Comparison of ENCODE assay signal across 1 cellular context in the genomic region with DNA sequence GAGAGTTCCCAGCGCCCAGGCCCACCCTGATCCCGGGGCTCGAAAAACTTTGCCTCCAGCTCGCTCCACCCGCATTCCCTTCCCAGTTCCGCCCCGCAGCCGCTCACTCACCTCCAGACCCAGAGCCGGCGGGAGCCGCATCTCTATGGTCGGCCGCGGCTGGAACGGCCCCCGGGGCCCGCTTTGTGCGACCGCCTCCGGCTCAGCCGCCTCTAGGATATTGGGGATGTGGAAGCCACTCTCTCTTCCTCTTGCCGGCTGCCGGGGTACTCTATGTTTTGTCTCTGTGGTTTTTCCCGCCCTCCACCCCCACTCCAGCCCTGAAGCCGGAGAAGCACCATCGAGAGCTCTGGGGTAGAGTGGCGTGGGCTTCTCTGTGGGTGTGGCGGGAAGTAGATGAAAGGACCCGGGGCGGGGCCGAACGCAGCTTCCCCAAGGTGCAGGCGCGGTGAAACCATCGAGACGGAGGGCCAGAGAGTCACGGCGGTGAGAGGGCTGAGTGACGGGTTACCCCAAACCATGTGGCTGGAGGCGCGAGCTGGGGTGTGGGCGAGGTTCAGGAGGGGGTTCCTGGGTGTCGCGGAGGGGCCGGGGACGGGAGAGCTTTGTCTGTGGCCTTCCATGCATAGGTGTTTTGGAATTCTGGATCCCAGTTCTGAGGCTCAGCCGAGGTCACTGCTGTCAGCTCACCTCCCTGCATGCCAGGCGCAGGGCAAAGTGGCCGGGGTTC.
TF ChIP-seq lines count a peak whose summit lies in the region.

Gene BCS1L, plus strand, starts transcription at position 426 of the 730 bp plus-strand sequence. CDS start 1,305 bp downstream, outside the sequence.
A gene with protein sequence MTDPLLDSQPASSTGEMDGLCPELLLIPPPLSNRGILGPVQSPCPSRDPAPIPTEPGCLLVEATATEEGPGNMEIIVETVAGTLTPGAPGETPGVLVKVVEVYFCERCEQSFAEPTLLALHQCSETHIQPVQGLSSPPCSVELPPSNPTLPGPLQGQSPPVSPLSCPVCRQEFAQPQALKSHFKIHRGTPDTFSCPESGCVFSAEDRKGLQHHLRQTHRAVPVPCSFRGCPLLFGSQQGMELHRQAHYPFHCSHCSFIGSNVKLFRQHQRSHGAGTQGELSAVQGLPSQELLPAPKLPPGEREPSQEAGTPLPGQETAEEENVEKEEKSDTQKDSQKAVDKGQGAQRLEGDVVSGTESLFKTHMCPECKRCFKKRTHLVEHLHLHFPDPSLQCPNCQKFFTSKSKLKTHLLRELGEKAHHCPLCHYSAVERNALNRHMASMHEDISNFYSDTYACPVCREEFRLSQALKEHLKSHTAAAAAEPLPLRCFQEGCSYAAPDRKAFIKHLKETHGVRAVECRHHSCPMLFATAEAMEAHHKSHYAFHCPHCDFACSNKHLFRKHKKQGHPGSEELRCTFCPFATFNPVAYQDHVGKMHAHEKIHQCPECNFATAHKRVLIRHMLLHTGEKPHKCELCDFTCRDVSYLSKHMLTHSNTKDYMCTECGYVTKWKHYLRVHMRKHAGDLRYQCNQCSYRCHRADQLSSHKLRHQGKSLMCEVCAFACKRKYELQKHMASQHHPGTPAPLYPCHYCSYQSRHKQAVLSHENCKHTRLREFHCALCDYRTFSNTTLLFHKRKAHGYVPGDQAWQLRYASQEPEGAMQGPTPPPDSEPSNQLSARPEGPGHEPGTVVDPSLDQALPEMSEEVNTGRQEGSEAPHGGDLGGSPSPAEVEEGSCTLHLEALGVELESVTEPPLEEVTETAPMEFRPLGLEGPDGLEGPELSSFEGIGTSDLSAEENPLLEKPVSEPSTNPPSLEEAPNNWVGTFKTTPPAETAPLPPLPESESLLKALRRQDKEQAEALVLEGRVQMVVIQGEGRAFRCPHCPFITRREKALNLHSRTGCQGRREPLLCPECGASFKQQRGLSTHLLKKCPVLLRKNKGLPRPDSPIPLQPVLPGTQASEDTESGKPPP (N-terminal part only) (minus strand): TSS at position 366 of the 730 bp plus-strand sequence. CDS start 3,194 bp downstream, outside the sequence.

TF ChIP-seq in HepG2, 621 proteins besides CTCF, POLR2A, EP300 and RAD21 (continued from another document and continues in another):
- TF ChIP-seq, protein P1, sequence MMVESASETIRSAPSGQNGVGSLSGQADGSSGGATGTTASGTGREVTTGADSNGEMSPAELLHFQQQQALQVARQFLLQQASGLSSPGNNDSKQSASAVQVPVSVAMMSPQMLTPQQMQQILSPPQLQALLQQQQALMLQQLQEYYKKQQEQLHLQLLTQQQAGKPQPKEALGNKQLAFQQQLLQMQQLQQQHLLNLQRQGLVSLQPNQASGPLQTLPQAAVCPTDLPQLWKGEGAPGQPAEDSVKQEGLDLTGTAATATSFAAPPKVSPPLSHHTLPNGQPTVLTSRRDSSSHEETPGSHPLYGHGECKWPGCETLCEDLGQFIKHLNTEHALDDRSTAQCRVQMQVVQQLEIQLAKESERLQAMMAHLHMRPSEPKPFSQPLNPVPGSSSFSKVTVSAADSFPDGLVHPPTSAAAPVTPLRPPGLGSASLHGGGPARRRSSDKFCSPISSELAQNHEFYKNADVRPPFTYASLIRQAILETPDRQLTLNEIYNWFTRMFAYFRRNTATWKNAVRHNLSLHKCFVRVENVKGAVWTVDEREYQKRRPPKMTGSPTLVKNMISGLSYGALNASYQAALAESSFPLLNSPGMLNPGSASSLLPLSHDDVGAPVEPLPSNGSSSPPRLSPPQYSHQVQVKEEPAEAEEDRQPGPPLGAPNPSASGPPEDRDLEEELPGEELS (CRISPR knock-in tag; IDR thresholded peaks at IDR 0.05): peak; percentile 56
- TF ChIP-seq ZNF17 (CRISPR knock-in tag; IDR thresholded peaks at IDR 0.05) (no peak), KDM3A (CRISPR knock-in tag; IDR thresholded peaks at IDR 0.05; ENCODE audit: low read depth) (peak; percentile 66; the same call in 1 of the 2 replicates), CBFB (CRISPR knock-in tag; IDR thresholded peaks at IDR 0.05) (0 out of 2 replicates have a peak, but pooled peaks have one; percentile 38), ZNF34 (CRISPR knock-in tag; IDR thresholded peaks at IDR 0.05; ENCODE audit: borderline replicate concordance) (peak; percentile 79; the same call in 1 of the 2 replicates), TGIF2 (CRISPR knock-in tag; IDR thresholded peaks at IDR 0.05) (peak; percentile 77; the same call in 1 of the 2 replicates), HNF4A (CRISPR knock-in tag; IDR thresholded peaks at IDR 0.05) (0 out of 2 replicates have a peak, but pooled peaks have one; percentile 1), GABPA (IDR thresholded peaks at IDR 0.05; ENCODE audit: low read depth, low read length) (peak; percentile 73), GABPA (CRISPR knock-in tag; IDR thresholded peaks at IDR 0.05; ENCODE audit: low read depth) (peak; percentile 94), FOXK2 (IDR thresholded peaks at IDR 0.05) (no peak), POLR2AphosphoS5 (IDR thresholded peaks at IDR 0.05; ENCODE audit: low read depth, low read length) (peak; percentile 94), ZNF350 (CRISPR knock-in tag; IDR thresholded peaks at IDR 0.05; ENCODE audit: borderline replicate concordance, low read depth) (peak; percentile 76; the same call in 1 of the 2 replicates), ZBTB44 (CRISPR knock-in tag; IDR thresholded peaks at IDR 0.05) (no peak), ZNF263 (CRISPR knock-in tag; IDR thresholded peaks at IDR 0.05) (no peak), AGO2 (optimal IDR thresholded peaks at IDR 0.05; ENCODE audit: low read depth, low read length) (peak; percentile 87), FOXA3 (CRISPR knock-in tag; IDR thresholded peaks at IDR 0.05) (peak; percentile 23; the same call in 1 of the 2 replicates), ATM (IDR thresholded peaks at IDR 0.05; ENCODE audit: borderline replicate concordance) (no peak), ZNF354B (CRISPR knock-in tag; IDR thresholded peaks at IDR 0.05) (0 out of 2 replicates have a peak, but pooled peaks have one; percentile 9), CBX1 (IDR thresholded peaks at IDR 0.05; ENCODE audit: low read depth) (no peak), ZNF614 (CRISPR knock-in tag; IDR thresholded peaks at IDR 0.05; ENCODE audit: borderline replicate concordance) (no peak; the same call in 1 of the 2 replicates), TEAD3 (CRISPR knock-in tag; optimal IDR thresholded peaks at IDR 0.05; ENCODE audit: borderline replicate concordance) (peak; percentile 67), ATRX (CRISPR knock-in tag; IDR thresholded peaks at IDR 0.05; ENCODE audit: borderline replicate concordance) (no peak), ZNF256 (CRISPR knock-in tag; conservative IDR thresholded peaks at IDR 0.05) (peak; percentile 39; the same call in 1 of the 2 replicates), PRPF4 (IDR thresholded peaks at IDR 0.05; ENCODE audit: low read depth, low read length, poor library complexity, severe bottlenecking) (no peak), KDM5B (CRISPR knock-in tag; IDR thresholded peaks at IDR 0.05; ENCODE audit: borderline replicate concordance) (peak; percentile 98), SRY (CRISPR knock-in tag; IDR thresholded peaks at IDR 0.05) (peak; percentile 76; the same call in 1 of the 2 replicates), NR2C2 (CRISPR knock-in tag; IDR thresholded peaks at IDR 0.05; ENCODE audit: borderline replicate concordance) (peak; percentile 89), ATF1 (CRISPR knock-in tag; IDR thresholded peaks at IDR 0.05) (peak; percentile 59; the same call in 1 of the 2 replicates), PHF5A (CRISPR knock-in tag; IDR thresholded peaks at IDR 0.05; ENCODE audit: low read depth, unreplicated experiment) (no peak), ZNF580 (CRISPR knock-in tag; IDR thresholded peaks at IDR 0.05; ENCODE audit: borderline replicate concordance, low read depth) (no peak), PAWR (CRISPR knock-in tag; IDR thresholded peaks at IDR 0.05; ENCODE audit: borderline replicate concordance) (no peak), ZNF282 (IDR thresholded peaks at IDR 0.05; ENCODE audit: partially characterized antibody) (no peak), NFYB (CRISPR knock-in tag; IDR thresholded peaks at IDR 0.05) (no peak), ZSCAN31 (CRISPR knock-in tag; IDR thresholded peaks at IDR 0.05; ENCODE audit: low read depth) (no peak; the same call in 1 of the 2 replicates), ZNF335 (CRISPR knock-in tag; IDR thresholded peaks at IDR 0.05) (peak; percentile 83), BRD4 (CRISPR knock-in tag; IDR thresholded peaks at IDR 0.05) (0 out of 2 replicates have a peak, but pooled peaks have one; percentile 51)
- TF ChIP-seq, protein P2, sequence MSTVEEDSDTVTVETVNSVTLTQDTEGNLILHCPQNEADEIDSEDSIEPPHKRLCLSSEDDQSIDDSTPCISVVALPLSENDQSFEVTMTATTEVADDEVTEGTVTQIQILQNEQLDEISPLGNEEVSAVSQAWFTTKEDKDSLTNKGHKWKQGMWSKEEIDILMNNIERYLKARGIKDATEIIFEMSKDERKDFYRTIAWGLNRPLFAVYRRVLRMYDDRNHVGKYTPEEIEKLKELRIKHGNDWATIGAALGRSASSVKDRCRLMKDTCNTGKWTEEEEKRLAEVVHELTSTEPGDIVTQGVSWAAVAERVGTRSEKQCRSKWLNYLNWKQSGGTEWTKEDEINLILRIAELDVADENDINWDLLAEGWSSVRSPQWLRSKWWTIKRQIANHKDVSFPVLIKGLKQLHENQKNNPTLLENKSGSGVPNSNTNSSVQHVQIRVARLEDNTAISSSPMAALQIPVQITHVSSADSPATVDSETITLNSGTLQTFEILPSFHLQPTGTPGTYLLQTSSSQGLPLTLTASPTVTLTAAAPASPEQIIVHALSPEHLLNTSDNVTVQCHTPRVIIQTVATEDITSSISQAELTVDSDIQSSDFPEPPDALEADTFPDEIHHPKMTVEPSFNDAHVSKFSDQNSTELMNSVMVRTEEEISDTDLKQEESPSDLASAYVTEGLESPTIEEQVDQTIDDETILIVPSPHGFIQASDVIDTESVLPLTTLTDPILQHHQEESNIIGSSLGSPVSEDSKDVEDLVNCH (CRISPR knock-in tag; IDR thresholded peaks at IDR 0.05): no peak
- TF ChIP-seq, protein P3, sequence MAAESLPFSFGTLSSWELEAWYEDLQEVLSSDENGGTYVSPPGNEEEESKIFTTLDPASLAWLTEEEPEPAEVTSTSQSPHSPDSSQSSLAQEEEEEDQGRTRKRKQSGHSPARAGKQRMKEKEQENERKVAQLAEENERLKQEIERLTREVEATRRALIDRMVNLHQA (CRISPR knock-in tag; IDR thresholded peaks at IDR 0.05): no peak
- TF ChIP-seq, protein P4, sequence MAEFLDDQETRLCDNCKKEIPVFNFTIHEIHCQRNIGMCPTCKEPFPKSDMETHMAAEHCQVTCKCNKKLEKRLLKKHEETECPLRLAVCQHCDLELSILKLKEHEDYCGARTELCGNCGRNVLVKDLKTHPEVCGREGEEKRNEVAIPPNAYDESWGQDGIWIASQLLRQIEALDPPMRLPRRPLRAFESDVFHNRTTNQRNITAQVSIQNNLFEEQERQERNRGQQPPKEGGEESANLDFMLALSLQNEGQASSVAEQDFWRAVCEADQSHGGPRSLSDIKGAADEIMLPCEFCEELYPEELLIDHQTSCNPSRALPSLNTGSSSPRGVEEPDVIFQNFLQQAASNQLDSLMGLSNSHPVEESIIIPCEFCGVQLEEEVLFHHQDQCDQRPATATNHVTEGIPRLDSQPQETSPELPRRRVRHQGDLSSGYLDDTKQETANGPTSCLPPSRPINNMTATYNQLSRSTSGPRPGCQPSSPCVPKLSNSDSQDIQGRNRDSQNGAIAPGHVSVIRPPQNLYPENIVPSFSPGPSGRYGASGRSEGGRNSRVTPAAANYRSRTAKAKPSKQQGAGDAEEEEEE (CRISPR knock-in tag; IDR thresholded peaks at IDR 0.05; ENCODE audit: borderline replicate concordance): no peak
- TF ChIP-seq, protein P5, sequence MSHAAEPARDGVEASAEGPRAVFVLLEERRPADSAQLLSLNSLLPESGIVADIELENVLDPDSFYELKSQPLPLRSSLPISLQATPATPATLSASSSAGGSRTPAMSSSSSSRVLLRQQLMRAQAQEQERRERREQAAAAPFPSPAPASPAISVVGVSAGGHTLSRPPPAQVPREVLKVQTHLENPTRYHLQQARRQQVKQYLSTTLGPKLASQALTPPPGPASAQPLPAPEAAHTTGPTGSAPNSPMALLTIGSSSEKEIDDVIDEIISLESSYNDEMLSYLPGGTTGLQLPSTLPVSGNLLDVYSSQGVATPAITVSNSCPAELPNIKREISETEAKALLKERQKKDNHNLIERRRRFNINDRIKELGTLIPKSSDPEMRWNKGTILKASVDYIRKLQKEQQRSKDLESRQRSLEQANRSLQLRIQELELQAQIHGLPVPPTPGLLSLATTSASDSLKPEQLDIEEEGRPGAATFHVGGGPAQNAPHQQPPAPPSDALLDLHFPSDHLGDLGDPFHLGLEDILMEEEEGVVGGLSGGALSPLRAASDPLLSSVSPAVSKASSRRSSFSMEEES (CRISPR knock-in tag; IDR thresholded peaks at IDR 0.05): no peak; the same call in 1 of the 2 replicates
- TF ChIP-seq, protein P6, sequence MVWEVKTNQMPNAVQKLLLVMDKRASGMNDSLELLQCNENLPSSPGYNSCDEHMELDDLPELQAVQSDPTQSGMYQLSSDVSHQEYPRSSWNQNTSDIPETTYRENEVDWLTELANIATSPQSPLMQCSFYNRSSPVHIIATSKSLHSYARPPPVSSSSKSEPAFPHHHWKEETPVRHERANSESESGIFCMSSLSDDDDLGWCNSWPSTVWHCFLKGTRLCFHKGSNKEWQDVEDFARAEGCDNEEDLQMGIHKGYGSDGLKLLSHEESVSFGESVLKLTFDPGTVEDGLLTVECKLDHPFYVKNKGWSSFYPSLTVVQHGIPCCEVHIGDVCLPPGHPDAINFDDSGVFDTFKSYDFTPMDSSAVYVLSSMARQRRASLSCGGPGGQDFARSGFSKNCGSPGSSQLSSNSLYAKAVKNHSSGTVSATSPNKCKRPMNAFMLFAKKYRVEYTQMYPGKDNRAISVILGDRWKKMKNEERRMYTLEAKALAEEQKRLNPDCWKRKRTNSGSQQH (CRISPR knock-in tag; IDR thresholded peaks at IDR 0.05; ENCODE audit: low read depth): peak; percentile 66
- TF ChIP-seq, protein P7, sequence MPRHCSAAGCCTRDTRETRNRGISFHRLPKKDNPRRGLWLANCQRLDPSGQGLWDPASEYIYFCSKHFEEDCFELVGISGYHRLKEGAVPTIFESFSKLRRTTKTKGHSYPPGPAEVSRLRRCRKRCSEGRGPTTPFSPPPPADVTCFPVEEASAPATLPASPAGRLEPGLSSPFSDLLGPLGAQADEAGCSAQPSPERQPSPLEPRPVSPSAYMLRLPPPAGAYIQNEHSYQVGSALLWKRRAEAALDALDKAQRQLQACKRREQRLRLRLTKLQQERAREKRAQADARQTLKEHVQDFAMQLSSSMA (CRISPR knock-in tag; IDR thresholded peaks at IDR 0.05): 0 out of 2 replicates have a peak, but pooled peaks have one; percentile 48
